8 cellular contexts compared by ENCODE assay signal in the genomic region with DNA sequence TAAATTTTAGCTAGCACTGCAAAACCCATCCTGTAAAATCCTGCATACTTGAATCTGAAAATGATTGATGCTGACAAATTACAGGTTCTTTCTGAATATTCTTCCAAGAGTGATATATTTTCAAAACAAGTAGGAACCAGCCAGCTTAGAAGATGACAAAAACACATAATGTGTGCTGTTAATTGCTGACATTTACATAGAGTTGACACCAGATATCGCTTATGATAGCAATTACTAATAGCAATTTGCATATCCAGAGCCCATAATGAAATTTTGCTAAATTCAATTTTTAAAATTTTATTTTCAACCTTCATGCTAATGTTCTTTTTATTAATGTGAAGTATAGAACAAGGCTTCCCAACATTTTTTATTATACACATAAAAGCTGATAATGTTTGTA.
"Had no signal": no experiment of that assay in that cellular context is flagged by ENCODE, and none has a peak within 500 bp of the region (broad histone marks: within the 10 kb centered on the region; RNA-seq: fewer than 3 reads in every experiment).

No MANE protein-coding gene starts in this region.

- H3K4me3 ChIP-seq: GM12878 had no signal

- DNase-seq: GDM1, GF-D8 had no signal

- FAIRE-seq: G401.6, GM12878, GM12891, GM12892, GM18507, GM19239 had no signal

- ATAC-seq: GM12878 had no signal
